In the genomic region with DNA sequence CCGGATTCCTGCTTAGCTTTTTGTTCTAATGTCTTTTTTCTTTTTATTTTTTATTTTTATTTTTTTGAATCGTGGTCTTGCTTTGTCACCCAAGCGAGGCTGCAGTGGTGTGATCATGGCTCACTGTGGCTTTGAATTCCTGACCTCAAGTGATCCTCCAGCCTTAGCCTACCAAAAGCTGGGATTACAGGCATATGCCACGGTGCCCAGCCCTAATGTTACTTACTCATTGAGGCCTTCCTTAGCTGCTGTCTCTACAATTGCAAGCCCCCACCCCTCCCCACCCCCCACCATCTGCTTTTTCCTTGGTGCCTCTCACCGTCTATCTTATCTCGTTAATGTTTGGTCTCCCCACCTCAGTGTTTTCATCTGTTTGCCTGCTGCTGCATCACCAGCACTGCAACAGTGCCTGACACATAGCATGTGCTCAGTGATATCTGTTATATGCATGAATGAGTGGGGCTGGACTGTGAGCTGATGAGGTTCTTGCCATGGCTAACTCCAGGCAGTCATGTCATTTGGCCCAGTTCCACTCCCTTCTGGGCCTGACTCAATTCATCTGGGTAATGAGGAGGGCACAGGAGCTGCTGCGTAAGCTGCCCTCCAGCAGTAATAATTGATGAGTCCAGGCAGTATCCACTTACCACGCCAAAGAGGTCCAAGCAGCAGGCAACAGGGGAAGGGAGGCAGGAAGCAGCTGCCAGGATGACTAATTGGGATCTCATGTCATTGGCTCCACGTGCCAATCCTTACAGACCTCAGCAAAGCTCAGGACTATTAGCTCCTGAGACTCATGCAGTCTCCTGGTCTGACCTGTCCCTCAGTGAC, we compare ENCODE assay signal across 8 cellular contexts. TPM values are rescaled to one million over a fixed set of nuclear protein-coding genes. Genes with fewer than 3 reads are reported as not detected.
DNase-seq lines count a peak whose midpoint lies in the region; ATAC-seq, FAIRE-seq and TF ChIP-seq lines count a peak whose summit lies in the region.

No MANE protein-coding gene starts in this region.

- H3K36me3 Mint-ChIP-seq in astrocyte (ENCODE audit: low read depth, unreplicated experiment) (no peaks in the 10 kb centered on the region), neural progenitor cell (no peaks in the 10 kb centered on the region)

- H3K27me3 Mint-ChIP-seq in astrocyte (ENCODE audit: low read depth, unreplicated experiment) (peaks cover 5% of the 10 kb centered on the region), neural progenitor cell (ENCODE audit: insufficient read depth, low read depth) (peaks cover 10% of the 10 kb centered on the region)

- H3K27me3 ChIP-seq in astrocyte (ENCODE audit: insufficient read depth, low read length) (no peaks in the 10 kb centered on the region), neural progenitor cell (no peaks in the 10 kb centered on the region)

- ATAC-seq in HG03457 (IDR thresholded peaks at IDR 0.05; ENCODE audit: unreplicated experiment) (no peak), HG03095 (IDR thresholded peaks at IDR 0.05; ENCODE audit: unreplicated experiment) (no peak)

- peaks cover 15% of the 10 kb centered on the region for H3K4me1 Mint-ChIP-seq in astrocyte (ENCODE audit: low read depth, unreplicated experiment)
- H3K4me1 Mint-ChIP-seq in neural progenitor cell, result peaks cover 2% of the 10 kb centered on the region

- peak overlapping the region; percentile 31 for H3K27ac ChIP-seq in astrocyte (ENCODE audit: low read depth, low read length)
- H3K27ac ChIP-seq in neural progenitor cell, result no peak overlapping the region

- DNase-seq in AG09309 (ENCODE audit: low read depth) (peak; percentile 94), NCI-H1436 (lab: John Stamatoyannopoulos, UW) (peak; percentile 25), astrocyte (ENCODE audit: low read depth) (peak; percentile 97), left kidney (ENCODE audit: low read depth, low spot score) (peak; percentile 78), neural progenitor cell (ENCODE audit: low spot score) (no peak)
- no peak for DNase-seq in stimulated activated CD4-positive, alpha-beta T cell treated with anti-CD3 and anti-CD28 coated beads, Interleukin-2, amount 100 ng/mL, for 24 hours

- FAIRE-seq in astrocyte (lab: Jason Lieb, UNC), result peak; percentile 70

- H4K20me1 ChIP-seq in astrocyte (ENCODE audit: insufficient read depth, low read length) (no peaks in the 10 kb centered on the region), neural progenitor cell (ENCODE audit: low read depth) (no peaks in the 10 kb centered on the region)

- H3K4me3 ChIP-seq in AG09309 (ENCODE audit: control insufficient read depth, low read depth, low read length) (no peak overlapping the region), astrocyte (ENCODE audit: insufficient read depth, low read depth, low read length) (no peak overlapping the region), neural progenitor cell (no peak overlapping the region)

- H3K79me2 ChIP-seq in astrocyte (ENCODE audit: insufficient read depth, low read length) (no peaks in the 10 kb centered on the region), neural progenitor cell (ENCODE audit: low read depth) (no peaks in the 10 kb centered on the region)

- peak overlapping the region; percentile 61 for H3K4me2 ChIP-seq in astrocyte (ENCODE audit: low read length)
- H3K4me2 ChIP-seq in neural progenitor cell, result no peak overlapping the region

- H3K4me3 Mint-ChIP-seq in astrocyte (ENCODE audit: unreplicated experiment), result no peak overlapping the region
- H3K4me3 Mint-ChIP-seq in neural progenitor cell, result no peak overlapping the region

- H3K4me1 ChIP-seq in astrocyte (ENCODE audit: insufficient read depth, low read length) (peaks cover 27% of the 10 kb centered on the region), neural progenitor cell (no peaks in the 10 kb centered on the region)

- H3K9me3 Mint-ChIP-seq in astrocyte (ENCODE audit: unreplicated experiment) (no peaks in the 10 kb centered on the region), neural progenitor cell (peaks cover 6% of the 10 kb centered on the region)

- TF ChIP-seq CTCF in AG09309 (IDR thresholded peaks at IDR 0.05; ENCODE audit: control insufficient read depth, insufficient read depth, low read depth, low read length, missing control alignments) (no peak), astrocyte (IDR thresholded peaks at IDR 0.05; ENCODE audit: insufficient read depth, low read depth, low read length) (no peak), neural progenitor cell (IDR thresholded peaks at IDR 0.05) (no peak)

- H3F3A ChIP-seq in neural progenitor cell (ENCODE audit: low read depth), result no peaks in the 10 kb centered on the region

- peak overlapping the region; percentile 41 for H3K27ac Mint-ChIP-seq in astrocyte (ENCODE audit: unreplicated experiment)
- H3K27ac Mint-ChIP-seq in neural progenitor cell, result no peak overlapping the region

- H3K9ac ChIP-seq in astrocyte (ENCODE audit: low read length) (no peak overlapping the region), neural progenitor cell (no peak overlapping the region)

- H2AFZ ChIP-seq in astrocyte (ENCODE audit: low read depth, low read length) (no peak overlapping the region), neural progenitor cell (replicated peaks) (no peak overlapping the region)

- H3K36me3 ChIP-seq in astrocyte (ENCODE audit: insufficient read depth, low read length), result no peaks in the 10 kb centered on the region
- no peaks in the 10 kb centered on the region for H3K36me3 ChIP-seq in neural progenitor cell

- H3K9me3 ChIP-seq in astrocyte (ENCODE audit: insufficient read depth, low read depth, low read length) (no peaks in the 10 kb centered on the region), neural progenitor cell (ENCODE audit: low read depth) (no peaks in the 10 kb centered on the region)

RNA-seq across cellular contexts. Expression of a gene that starts 34.3 kb away (rescaled TPM):
- total RNA-seq in astrocyte, result 175 and 180 TPM in 2 replicates
- 180 and 221 TPM in 2 replicates for total RNA-seq in neural progenitor cell (ENCODE audit: low replicate concordance)

RNA-seq across cellular contexts. Expression of a gene that starts 56.6 kb away (rescaled TPM):
- total RNA-seq in astrocyte (79.0 and 94.6 TPM in 2 replicates), neural progenitor cell (ENCODE audit: low replicate concordance) (29.7 and 41.7 TPM in 2 replicates)

Comparison
In these comparisons a context has a peak if more than half of its experiments do, and no peak if none do; other contexts are left out.
1. DNase-seq: peak in AG09309 (single experiment), NCI-H1436 (single experiment), astrocyte (single experiment) and left kidney (single experiment); none in stimulated activated CD4-positive, alpha-beta T cell treated with anti-CD3 and anti-CD28 coated beads, Interleukin-2, amount 100 ng/mL, for 24 hours (0 of 2) and neural progenitor cell (single experiment).